ENCODE assay signal across 16 cellular contexts in genomic region chr10:131132681-131133080, GRCh38.
A peak's percentile ranks its signal among the peaks of the same experiment; 100 is the strongest.
DNase-seq lines count a peak whose midpoint lies in the region; ATAC-seq and TF ChIP-seq lines count a peak whose summit lies in the region.
"Had no signal": no experiment of that assay in that cellular context is flagged by ENCODE, and none has a peak within 500 bp of the region (broad histone marks: within the 10 kb centered on the region; RNA-seq: fewer than 3 reads in every experiment).

No MANE protein-coding gene starts in this region.

- DNase-seq in CD14-positive monocyte (ENCODE audit: low spot score) (peak; percentile 22), lower lobe of right lung (peak; percentile 13), posterior vena cava (ENCODE audit: low spot score) (peak; percentile 35), NCI-H226 (no peak), SW480 (ENCODE audit: low spot score) (no peak)
- DNase-seq: CD4-positive, alpha-beta memory T cell; DMS153; DMS79; GDM1; GOT3; H9 had no signal

- no peak for ATAC-seq in lower lobe of right lung
- ATAC-seq in activated T-helper 17 cell treated with anti-CD3 and anti-CD28 coated beads, Interleukin-2, amount 50 U/mL, for 72 hours (replicated peaks) = no peak
- ATAC-seq in GM21786 (IDR thresholded peaks at IDR 0.05; ENCODE audit: unreplicated experiment) = no peak

- peaks cover 58% of the 10 kb centered on the region for H3K36me3 ChIP-seq in BLaER1
- H3K36me3 ChIP-seq in lower lobe of right lung = no peaks in the 10 kb centered on the region

- H3K4me1 ChIP-seq in BLaER1 (peaks cover 85% of the 10 kb centered on the region), lower lobe of right lung (peaks cover 10% of the 10 kb centered on the region)

- H3K4me2 ChIP-seq in BLaER1 = peak overlapping the region; percentile 96

- no peaks in the 10 kb centered on the region for H3K4me1 Mint-ChIP-seq in CD14-positive monocyte
- no peaks in the 10 kb centered on the region for H3K4me1 Mint-ChIP-seq in activated T-helper 17 cell treated with anti-CD3 and anti-CD28 coated beads, Interleukin-2, amount 50 U/mL, for 72 hours
- H3K4me1 Mint-ChIP-seq: B cell; CD4-positive, alpha-beta memory T cell had no signal

- H3K9ac ChIP-seq in BLaER1 = peak overlapping the region; percentile 22; the same call in 1 of the 2 replicates

- H3K4me3 Mint-ChIP-seq in CD14-positive monocyte = no peak overlapping the region
- no peak overlapping the region for H3K4me3 Mint-ChIP-seq in activated T-helper 17 cell treated with anti-CD3 and anti-CD28 coated beads, Interleukin-2, amount 50 U/mL, for 72 hours
- H3K4me3 Mint-ChIP-seq: B cell; CD4-positive, alpha-beta memory T cell; H9 had no signal

- H3K27me3 ChIP-seq in BLaER1 (no peaks in the 10 kb centered on the region), lower lobe of right lung (ENCODE audit: low read depth) (peaks cover 6% of the 10 kb centered on the region)

- no peaks in the 10 kb centered on the region for H4K20me1 ChIP-seq in BLaER1

- no peak for TF ChIP-seq CTCF in CD14-positive monocyte (IDR thresholded peaks at IDR 0.05)
- no peak for TF ChIP-seq CTCF in lower lobe of right lung (IDR thresholded peaks at IDR 0.05)

- H3K4me3 ChIP-seq in BLaER1 (no peak overlapping the region), lower lobe of right lung (no peak overlapping the region)

- H3K27ac Mint-ChIP-seq in CD14-positive monocyte = no peak overlapping the region
- H3K27ac Mint-ChIP-seq in activated T-helper 17 cell treated with anti-CD3 and anti-CD28 coated beads, Interleukin-2, amount 50 U/mL, for 72 hours = no peak overlapping the region
- H3K27ac Mint-ChIP-seq: B cell; CD4-positive, alpha-beta memory T cell; H9 had no signal

- H3K9me3 ChIP-seq in BLaER1 (no peaks in the 10 kb centered on the region), lower lobe of right lung (no peaks in the 10 kb centered on the region)

- H3K27me3 Mint-ChIP-seq in CD14-positive monocyte (ENCODE audit: low read depth in 3 of 3) = peaks cover 0 to 3% (median 1%) of the 10 kb centered on the region in 3 donors
- no peaks in the 10 kb centered on the region for H3K27me3 Mint-ChIP-seq in activated T-helper 17 cell treated with anti-CD3 and anti-CD28 coated beads, Interleukin-2, amount 50 U/mL, for 72 hours
- H3K27me3 Mint-ChIP-seq: B cell; CD4-positive, alpha-beta memory T cell had no signal

- no peaks in the 10 kb centered on the region for H3K36me3 Mint-ChIP-seq in CD14-positive monocyte
- H3K36me3 Mint-ChIP-seq in activated T-helper 17 cell treated with anti-CD3 and anti-CD28 coated beads, Interleukin-2, amount 50 U/mL, for 72 hours (ENCODE audit: low read depth) = no peaks in the 10 kb centered on the region
- H3K36me3 Mint-ChIP-seq: CD4-positive, alpha-beta memory T cell had no signal

- H3K27ac ChIP-seq in BLaER1 (peak overlapping the region; percentile 81), lower lobe of right lung (no peak overlapping the region)
- H3K27ac ChIP-seq: C4-2B had no signal

- H3K9me3 Mint-ChIP-seq in CD14-positive monocyte = peaks cover 0 to 10% (median 5%) of the 10 kb centered on the region in 7 donors
- no peaks in the 10 kb centered on the region for H3K9me3 Mint-ChIP-seq in activated T-helper 17 cell treated with anti-CD3 and anti-CD28 coated beads, Interleukin-2, amount 50 U/mL, for 72 hours
- H3K9me3 Mint-ChIP-seq: H9 had no signal

- intact Hi-C loops in CD14-positive monocyte (cut with micrococcal nuclease) (no loop called here), lower lobe of right lung (cut with DNase I) (no loop called here), posterior vena cava (cut with DNase I) (no loop called here)

Comparison
In these comparisons a context has a peak if more than half of its experiments do, and no peak if none do; other contexts are left out.
1. DNase-seq: peak in CD14-positive monocyte (single experiment), lower lobe of right lung (single experiment) and posterior vena cava (single experiment); none in NCI-H226 (single experiment) and SW480 (single experiment).